8 cellular contexts compared by ENCODE assay signal in the genomic region with DNA sequence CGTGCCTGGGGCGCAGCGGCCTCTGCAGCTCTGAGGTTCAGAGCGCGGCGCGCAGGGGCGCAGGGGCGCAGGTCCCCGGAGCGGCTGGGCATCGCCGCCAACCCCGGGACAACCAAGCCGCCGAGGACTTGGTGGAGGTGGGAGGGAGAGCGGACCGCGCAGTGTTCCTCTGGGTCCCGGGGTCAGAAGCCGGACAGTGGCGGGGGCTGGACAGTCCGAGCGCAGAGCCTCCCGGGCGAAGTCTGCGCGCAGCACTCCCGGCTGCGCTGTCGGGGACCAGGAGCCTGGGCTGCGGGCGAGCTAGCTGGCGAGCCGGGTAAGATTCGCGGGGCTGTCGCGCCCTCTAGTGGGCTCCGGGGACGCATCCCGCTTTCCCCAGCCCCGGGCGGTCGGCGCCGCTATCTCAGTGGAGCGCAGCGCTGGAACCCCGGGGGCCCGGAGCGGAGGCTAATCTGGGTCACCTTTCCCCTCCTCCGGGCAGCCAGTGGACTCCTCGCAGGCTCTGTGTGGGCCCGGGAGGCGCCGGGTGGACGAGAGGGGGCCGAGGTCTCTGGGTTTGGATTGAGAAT. TPM values are rescaled to one million over a fixed set of nuclear protein-coding genes. Genes with fewer than 3 reads are reported as not detected.
DNase-seq lines count a peak whose midpoint lies in the region; ATAC-seq and TF ChIP-seq lines count a peak whose summit lies in the region.

No MANE protein-coding gene starts in this region.

- peaks cover 0 to 6% (median 3%) of the 10 kb centered on the region in 4 donors for H3K27me3 ChIP-seq in liver (ENCODE audit: control insufficient read depth in 4 of 4, insufficient read depth in 4 of 4, low read length in 3 of 4)

- ATAC-seq in GM19025 (IDR thresholded peaks at IDR 0.05; ENCODE audit: low read depth, unreplicated experiment) (peak; percentile 90), HG03280 (IDR thresholded peaks at IDR 0.05; ENCODE audit: unreplicated experiment) (peak; percentile 80)

- TF ChIP-seq RAD21 in liver (IDR thresholded peaks at IDR 0.05): peak; percentile 84 to 89

- peak overlapping the region; percentile 5 to 33 for H3K27ac ChIP-seq in liver (ENCODE audit: low read depth in 1 of 2, low read length in 2 of 2)

- H3K9ac ChIP-seq in liver (ENCODE audit: low read depth in 1 of 2, low read length in 2 of 2): no peak overlapping the region

- WGBS in liver: under 1% methylated on average over 59 of the region's 59 CpGs

- DNase-seq in AG20443 (ENCODE audit: low spot score) (peak; percentile 88), NCI-H524 (lab: John Stamatoyannopoulos, UW) (peak; percentile 51 to 68), dermis blood vessel endothelial cell (peak; percentile 94)
- peak; percentile 54 to 66 for DNase-seq in activated CD4-positive, alpha-beta T cell treated with anti-CD3 and anti-CD28 coated beads, Interleukin-2, amount 50 U/mL, for 24 hours (ENCODE audit: low read depth in 1 of 2, low spot score in 1 of 2)
- DNase-seq in stimulated activated CD4-positive, alpha-beta T cell treated with anti-CD3 and anti-CD28 coated beads, Interleukin-2, amount 100 ng/mL, for 48 hours: peak; percentile 78 to 84

- no peaks in the 10 kb centered on the region for H3K9me3 ChIP-seq in liver (ENCODE audit: control insufficient read depth in 4 of 4, low read length in 3 of 4)

- H3K4me3 ChIP-seq in liver (ENCODE audit: low read depth in 1 of 3, low read length in 3 of 3): peak overlapping the region; percentile 22 to 62 (median 48)

- H3K36me3 ChIP-seq in liver (ENCODE audit: control insufficient read depth in 4 of 4, insufficient read depth in 3 of 4, low read depth in 1 of 4, low read length in 3 of 4): no peaks in the 10 kb centered on the region

- H3K4me1 ChIP-seq in liver (ENCODE audit: control insufficient read depth in 4 of 4, insufficient read depth in 4 of 4, low read length in 3 of 4): peaks cover 17 to 42% (median 31%) of the 10 kb centered on the region in 4 donors

- peak; percentile 82 for TF ChIP-seq CTCF in liver (IDR thresholded peaks at IDR 0.05; ENCODE audit: low read depth, low read length, missing input control)

TF ChIP-seq in liver, 16 proteins besides CTCF, POLR2A, EP300 and RAD21:
- TF ChIP-seq TAF1 (conservative IDR thresholded peaks at IDR 0.05) (no peak), HNF4A (conservative IDR thresholded peaks at IDR 0.05) (peak in 1 of 2 donors; percentile 7), SP1 (IDR thresholded peaks at IDR 0.05) (peak; percentile 15)

RNA-seq across cellular contexts. Expression of gene PDGFRA, which starts 4.1 kb away (rescaled TPM):
- total RNA-seq in dermis blood vessel endothelial cell (0.65 and 1.5 TPM in 2 replicates), liver (10 to 100 TPM in 1 of 2 donors, 1 to 10 TPM in 1; 6.5 to 37.0 TPM)
- 1 to 10 TPM; 6.5 to 8.7 TPM for polyA plus RNA-seq in liver

Comparison
In these comparisons a context has a peak if more than half of its experiments do, and no peak if none do; other contexts are left out.
1. Peak in every context shown above with its lines: DNase-seq, ATAC-seq, H3K4me3 ChIP-seq and H3K27ac ChIP-seq.